ENCODE assay signal across 14 cellular contexts in the genomic region with DNA sequence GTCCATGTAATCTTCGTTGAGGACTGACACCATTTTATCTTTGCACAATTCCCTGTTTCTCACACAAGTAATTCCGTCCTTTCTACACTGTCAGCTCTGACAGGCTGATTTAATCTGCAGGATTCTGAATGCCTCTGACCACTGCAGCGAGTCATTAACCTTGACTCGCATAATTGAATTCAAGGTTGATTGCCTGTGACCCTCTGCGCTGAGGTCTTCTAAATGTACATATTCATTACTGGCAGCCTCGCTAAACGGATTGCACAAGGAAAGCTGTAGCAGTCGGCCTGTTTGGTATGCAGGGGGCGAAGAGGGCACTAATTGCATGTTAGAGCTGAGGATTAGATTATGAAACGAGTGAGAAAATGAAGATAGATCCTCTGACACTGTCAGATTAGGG.
"Had no signal": no experiment of that assay in that cellular context is flagged by ENCODE, and none has a peak within 500 bp of the region (broad histone marks: within the 10 kb centered on the region; RNA-seq: fewer than 3 reads in every experiment).

No MANE protein-coding gene starts in this region.

- ATAC-seq: activated naive CD8-positive, alpha-beta T cell treated with anti-CD3 and anti-CD28 coated beads, Interleukin-2, amount 50 U/mL, for 24 hours; gastrocnemius medialis; right lobe of liver; T-cell had no signal

- H3K9me3 ChIP-seq: ascending aorta, gastrocnemius medialis, right lobe of liver had no signal

- H3K36me3 Mint-ChIP-seq: T-cell, type B pancreatic cell had no signal

- H3K36me3 ChIP-seq: ascending aorta, gastrocnemius medialis, right lobe of liver had no signal

- H3K27ac Mint-ChIP-seq: activated B cell treated with CpG ODN at 0.5 μM for 24 hours; activated CD4-positive, alpha-beta T cell treated with anti-CD3 and anti-CD28 coated beads, Interleukin-2, amount 10 ng/mL, durations not matched to agents 24 days and 14 days; activated naive CD8-positive, alpha-beta T cell treated with anti-CD3 and anti-CD28 coated beads, Interleukin-2, amount 50 U/mL, for 24 hours; T-cell; type B pancreatic cell had no signal

- H3K9me3 Mint-ChIP-seq: activated CD4-positive, alpha-beta T cell treated with anti-CD3 and anti-CD28 coated beads, Interleukin-2, amount 10 ng/mL, durations not matched to agents 24 days and 14 days; activated naive CD8-positive, alpha-beta T cell treated with anti-CD3 and anti-CD28 coated beads, Interleukin-2, amount 50 U/mL, for 24 hours; type B pancreatic cell had no signal

- H3K4me3 Mint-ChIP-seq: activated B cell treated with CpG ODN at 0.5 μM for 24 hours; activated CD4-positive, alpha-beta T cell treated with anti-CD3 and anti-CD28 coated beads, Interleukin-2, amount 10 ng/mL, durations not matched to agents 24 days and 14 days; activated naive CD8-positive, alpha-beta T cell treated with anti-CD3 and anti-CD28 coated beads, Interleukin-2, amount 50 U/mL, for 24 hours; T-cell; type B pancreatic cell had no signal

- H3K4me3 ChIP-seq: ascending aorta, gastrocnemius medialis, right lobe of liver had no signal

- H3K4me1 Mint-ChIP-seq: activated B cell treated with CpG ODN at 0.5 μM for 24 hours; activated CD4-positive, alpha-beta T cell treated with anti-CD3 and anti-CD28 coated beads, Interleukin-2, amount 10 ng/mL, durations not matched to agents 24 days and 14 days; activated naive CD8-positive, alpha-beta T cell treated with anti-CD3 and anti-CD28 coated beads, Interleukin-2, amount 50 U/mL, for 24 hours; T-cell had no signal

- DNase-seq: activated B cell treated with CpG ODN at 0.5 μM for 24 hours; activated CD4-positive, alpha-beta T cell treated with anti-CD3 and anti-CD28 coated beads, Interleukin-2, amount 10 ng/mL, durations not matched to agents 24 days and 14 days; activated naive CD4-positive, alpha-beta T cell treated with Interleukin-2 at 50 U/mL for 16 hours; activated naive CD8-positive, alpha-beta T cell treated with anti-CD3 and anti-CD28 coated beads, Interleukin-2, amount 50 U/mL, for 24 hours; gastrocnemius medialis; kidney glomerular epithelial cell; posterior cingulate gyrus; right lobe of liver; stimulated activated CD4-positive, alpha-beta T cell treated with anti-CD3 and anti-CD28 coated beads, Interleukin-1b, Interleukin-23, amount 100 ng/mL, for 48 hours; stimulated activated naive CD4-positive, alpha-beta T cell; substantia nigra; T-cell had no signal

- H3K4me1 ChIP-seq: ascending aorta, gastrocnemius medialis, right lobe of liver had no signal

- H3K27me3 Mint-ChIP-seq: activated B cell treated with CpG ODN at 0.5 μM for 24 hours; activated CD4-positive, alpha-beta T cell treated with anti-CD3 and anti-CD28 coated beads, Interleukin-2, amount 10 ng/mL, durations not matched to agents 24 days and 14 days; activated naive CD8-positive, alpha-beta T cell treated with anti-CD3 and anti-CD28 coated beads, Interleukin-2, amount 50 U/mL, for 24 hours; type B pancreatic cell had no signal

- H3K27me3 ChIP-seq: ascending aorta, gastrocnemius medialis, right lobe of liver had no signal
